In the genomic region with DNA sequence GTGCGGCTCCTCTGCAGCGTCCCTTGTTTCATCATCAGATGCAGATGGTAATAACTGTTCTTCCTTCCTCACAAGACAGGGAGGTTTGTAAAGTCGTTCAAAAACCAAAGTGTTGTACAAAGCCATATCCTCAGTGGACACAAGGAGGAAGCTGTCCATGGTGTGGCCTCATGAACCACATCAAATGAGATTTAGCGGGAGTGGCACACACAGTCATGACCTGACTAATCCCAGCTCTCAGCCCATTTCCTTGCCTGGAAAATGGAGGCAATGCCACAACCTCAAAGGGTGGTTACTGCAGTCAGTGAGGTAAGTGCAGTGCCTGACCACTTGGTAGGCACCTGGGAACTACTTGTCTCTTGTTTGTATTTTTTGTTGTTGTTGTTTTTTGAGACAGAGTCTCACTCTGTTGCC, we compare ENCODE assay signal across 1 cellular context.
TF ChIP-seq lines count a peak whose summit lies in the region.

No MANE protein-coding gene starts in this region.

TF ChIP-seq in HCT116, 20 proteins besides CTCF, POLR2A, EP300 and RAD21:
- TF ChIP-seq, protein P1, sequence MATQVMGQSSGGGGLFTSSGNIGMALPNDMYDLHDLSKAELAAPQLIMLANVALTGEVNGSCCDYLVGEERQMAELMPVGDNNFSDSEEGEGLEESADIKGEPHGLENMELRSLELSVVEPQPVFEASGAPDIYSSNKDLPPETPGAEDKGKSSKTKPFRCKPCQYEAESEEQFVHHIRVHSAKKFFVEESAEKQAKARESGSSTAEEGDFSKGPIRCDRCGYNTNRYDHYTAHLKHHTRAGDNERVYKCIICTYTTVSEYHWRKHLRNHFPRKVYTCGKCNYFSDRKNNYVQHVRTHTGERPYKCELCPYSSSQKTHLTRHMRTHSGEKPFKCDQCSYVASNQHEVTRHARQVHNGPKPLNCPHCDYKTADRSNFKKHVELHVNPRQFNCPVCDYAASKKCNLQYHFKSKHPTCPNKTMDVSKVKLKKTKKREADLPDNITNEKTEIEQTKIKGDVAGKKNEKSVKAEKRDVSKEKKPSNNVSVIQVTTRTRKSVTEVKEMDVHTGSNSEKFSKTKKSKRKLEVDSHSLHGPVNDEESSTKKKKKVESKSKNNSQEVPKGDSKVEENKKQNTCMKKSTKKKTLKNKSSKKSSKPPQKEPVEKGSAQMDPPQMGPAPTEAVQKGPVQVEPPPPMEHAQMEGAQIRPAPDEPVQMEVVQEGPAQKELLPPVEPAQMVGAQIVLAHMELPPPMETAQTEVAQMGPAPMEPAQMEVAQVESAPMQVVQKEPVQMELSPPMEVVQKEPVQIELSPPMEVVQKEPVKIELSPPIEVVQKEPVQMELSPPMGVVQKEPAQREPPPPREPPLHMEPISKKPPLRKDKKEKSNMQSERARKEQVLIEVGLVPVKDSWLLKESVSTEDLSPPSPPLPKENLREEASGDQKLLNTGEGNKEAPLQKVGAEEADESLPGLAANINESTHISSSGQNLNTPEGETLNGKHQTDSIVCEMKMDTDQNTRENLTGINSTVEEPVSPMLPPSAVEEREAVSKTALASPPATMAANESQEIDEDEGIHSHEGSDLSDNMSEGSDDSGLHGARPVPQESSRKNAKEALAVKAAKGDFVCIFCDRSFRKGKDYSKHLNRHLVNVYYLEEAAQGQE (IDR thresholded peaks at IDR 0.05; ENCODE audit: low read depth): no peak
- TF ChIP-seq CEBPB (IDR thresholded peaks at IDR 0.05; ENCODE audit: low read depth) (no peak), JUND (IDR thresholded peaks at IDR 0.05) (0 out of 2 replicates have a peak, but pooled peaks have one; percentile 8), EZH2phosphoT487 (IDR thresholded peaks at IDR 0.05; ENCODE audit: borderline replicate concordance) (no peak), CBX3 (IDR thresholded peaks at IDR 0.05; ENCODE audit: low read depth) (peak; percentile 64; the same call in 1 of the 2 replicates)
- TF ChIP-seq, protein P2, sequence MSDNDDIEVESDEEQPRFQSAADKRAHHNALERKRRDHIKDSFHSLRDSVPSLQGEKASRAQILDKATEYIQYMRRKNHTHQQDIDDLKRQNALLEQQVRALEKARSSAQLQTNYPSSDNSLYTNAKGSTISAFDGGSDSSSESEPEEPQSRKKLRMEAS (IDR thresholded peaks at IDR 0.05): 0 out of 2 replicates have a peak, but pooled peaks have one; percentile 25
